In genomic region chr3:121153851-121154250, GRCh38 we compare ENCODE assay signal across 2 cellular contexts.
A peak's percentile ranks its signal among the peaks of the same experiment; 100 is the strongest.
TF ChIP-seq lines count a peak whose summit lies in the region.

No MANE protein-coding gene starts in this region.

TF ChIP-seq in GM23338, 12 proteins besides CTCF, POLR2A, EP300 and RAD21:
- no peak for TF ChIP-seq ZNF462 (CRISPR knock-in tag; IDR thresholded peaks at IDR 0.05)
- no peak for TF ChIP-seq ZNF114 (CRISPR knock-in tag; IDR thresholded peaks at IDR 0.05)
- no peak for TF ChIP-seq NANOG (IDR thresholded peaks at IDR 0.05; ENCODE audit: borderline replicate concordance)
- TF ChIP-seq JUNB (IDR thresholded peaks at IDR 0.05; ENCODE audit: unreplicated experiment): no peak
- TF ChIP-seq EZH2phosphoT487 (IDR thresholded peaks at IDR 0.05; ENCODE audit: unreplicated experiment): no peak
- no peak for TF ChIP-seq REST (IDR thresholded peaks at IDR 0.05; ENCODE audit: unreplicated experiment)
- TF ChIP-seq POLR2AphosphoS5 (IDR thresholded peaks at IDR 0.05; ENCODE audit: low read depth): no peak
- no peak for TF ChIP-seq ZNF331 (CRISPR knock-in tag; IDR thresholded peaks at IDR 0.05; ENCODE audit: low read depth)
- TF ChIP-seq EZH2 (IDR thresholded peaks at IDR 0.05; ENCODE audit: low read depth, unreplicated experiment): no peak
- no peak for TF ChIP-seq CREB1 (CRISPR knock-in tag; IDR thresholded peaks at IDR 0.05; ENCODE audit: low read depth)
- TF ChIP-seq STAT1 (IDR thresholded peaks at IDR 0.05; ENCODE audit: unreplicated experiment): no peak
- TF ChIP-seq ETS1 (IDR thresholded peaks at IDR 0.05): no peak

TF ChIP-seq in K562, 482 proteins besides CTCF, POLR2A, EP300 and RAD21 (continued from another document):
- TF ChIP-seq PCBP1 (IDR thresholded peaks at IDR 0.05; ENCODE audit: low read depth, low read length, poor library complexity, severe bottlenecking): no peak
- TF ChIP-seq NFE2 (IDR thresholded peaks at IDR 0.05; ENCODE audit: low read depth): peak; percentile 42; the same call in 1 of the 2 replicates
- TF ChIP-seq GABPA (tag; conservative IDR thresholded peaks at IDR 0.05; ENCODE audit: low read depth): no peak
- peak; percentile 9; the same call in 1 of the 2 replicates for TF ChIP-seq MAFK (IDR thresholded peaks at IDR 0.05; ENCODE audit: low read length)
- no peak for TF ChIP-seq KLF13 (tag; IDR thresholded peaks at IDR 0.05; ENCODE audit: borderline replicate concordance, low read depth)
- no peak for TF ChIP-seq ZNF263 (CRISPR knock-in tag; IDR thresholded peaks at IDR 0.05; ENCODE audit: borderline replicate concordance)
- no peak for TF ChIP-seq HBP1 (CRISPR knock-in tag; IDR thresholded peaks at IDR 0.05)
- TF ChIP-seq HNRNPK (IDR thresholded peaks at IDR 0.05; ENCODE audit: low read depth, low read length, poor library complexity, severe bottlenecking): no peak
- TF ChIP-seq RUNX1 (IDR thresholded peaks at IDR 0.05; ENCODE audit: low read depth): no peak
- peak; percentile 35; the same call in 1 of the 2 replicates for TF ChIP-seq C11orf30 (IDR thresholded peaks at IDR 0.05; ENCODE audit: low read depth)
- peak; percentile 47 for TF ChIP-seq MAFG (tag; conservative IDR thresholded peaks at IDR 0.05)
- TF ChIP-seq RERE (CRISPR knock-in tag; IDR thresholded peaks at IDR 0.05; ENCODE audit: borderline replicate concordance): no peak
TF ChIP-seq in K562: peak in this region for 5.
